In the genomic region with DNA sequence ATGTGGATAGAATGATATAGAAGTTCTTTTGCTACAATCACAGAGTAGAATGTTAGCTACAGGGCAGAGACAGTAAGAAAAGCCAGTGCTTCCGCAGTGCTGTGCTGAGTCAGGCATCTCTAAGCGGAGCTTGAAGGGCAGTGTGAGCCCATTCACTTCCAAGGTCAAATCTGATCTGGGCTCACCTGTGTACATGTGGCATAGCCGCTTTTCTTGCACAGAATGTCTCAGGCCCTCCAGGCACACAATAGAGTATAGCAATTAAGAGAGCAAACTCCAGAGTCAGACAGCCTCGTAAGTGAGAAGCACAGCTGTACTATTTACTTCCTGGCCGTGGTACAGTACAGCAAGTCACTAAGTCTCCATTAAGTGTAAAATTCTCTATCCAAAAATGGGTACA, we compare ENCODE assay signal across 2 cellular contexts.
A peak's percentile ranks its signal among the peaks of the same experiment; 100 is the strongest.
TF ChIP-seq lines count a peak whose summit lies in the region.

No MANE protein-coding gene starts in this region.

TF ChIP-seq in IMR-90, 13 proteins besides CTCF, POLR2A, EP300 and RAD21:
- no peak for TF ChIP-seq CHD1 (IDR thresholded peaks at IDR 0.05; ENCODE audit: low read depth, low read length)
- no peak for TF ChIP-seq SMC3 (IDR thresholded peaks at IDR 0.05; ENCODE audit: low read depth, low read length)
- TF ChIP-seq MAFK (IDR thresholded peaks at IDR 0.05; ENCODE audit: low read depth, low read length), result peak; percentile 14; the same call in 1 of the 2 replicates
- no peak for TF ChIP-seq CEBPB (IDR thresholded peaks at IDR 0.05; ENCODE audit: low read depth, low read length)
- no peak for TF ChIP-seq FOS (IDR thresholded peaks at IDR 0.05; ENCODE audit: low read depth, low read length)
- no peak for TF ChIP-seq BHLHE40 (IDR thresholded peaks at IDR 0.05; ENCODE audit: low read depth, low read length)
TF ChIP-seq in IMR-90: peak in this region for 1.

TF ChIP-seq in WTC11, 78 proteins besides CTCF, POLR2A, EP300 and RAD21:
- no peak for TF ChIP-seq ZNF512 (CRISPR knock-in tag; IDR thresholded peaks at IDR 0.05; ENCODE audit: borderline replicate concordance)
- TF ChIP-seq ATF1 (CRISPR knock-in tag; IDR thresholded peaks at IDR 0.05), result no peak
- TF ChIP-seq ZNF416 (CRISPR knock-in tag; IDR thresholded peaks at IDR 0.05), result no peak
- TF ChIP-seq FOXK1 (CRISPR knock-in tag; IDR thresholded peaks at IDR 0.05), result no peak
- no peak for TF ChIP-seq HMGA2 (CRISPR knock-in tag; IDR thresholded peaks at IDR 0.05)
- TF ChIP-seq ZNF219 (CRISPR knock-in tag; IDR thresholded peaks at IDR 0.05; ENCODE audit: borderline replicate concordance), result no peak
- TF ChIP-seq CREM (CRISPR knock-in tag; IDR thresholded peaks at IDR 0.05), result no peak
- TF ChIP-seq PRRX2 (CRISPR knock-in tag; IDR thresholded peaks at IDR 0.05), result no peak
- TF ChIP-seq IRF1 (CRISPR knock-in tag; IDR thresholded peaks at IDR 0.05), result no peak
- TF ChIP-seq MYBL2 (CRISPR knock-in tag; IDR thresholded peaks at IDR 0.05), result no peak
- TF ChIP-seq, protein P1, sequence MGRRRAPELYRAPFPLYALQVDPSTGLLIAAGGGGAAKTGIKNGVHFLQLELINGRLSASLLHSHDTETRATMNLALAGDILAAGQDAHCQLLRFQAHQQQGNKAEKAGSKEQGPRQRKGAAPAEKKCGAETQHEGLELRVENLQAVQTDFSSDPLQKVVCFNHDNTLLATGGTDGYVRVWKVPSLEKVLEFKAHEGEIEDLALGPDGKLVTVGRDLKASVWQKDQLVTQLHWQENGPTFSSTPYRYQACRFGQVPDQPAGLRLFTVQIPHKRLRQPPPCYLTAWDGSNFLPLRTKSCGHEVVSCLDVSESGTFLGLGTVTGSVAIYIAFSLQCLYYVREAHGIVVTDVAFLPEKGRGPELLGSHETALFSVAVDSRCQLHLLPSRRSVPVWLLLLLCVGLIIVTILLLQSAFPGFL (CRISPR knock-in tag; IDR thresholded peaks at IDR 0.05; ENCODE audit: borderline replicate concordance), result no peak
- TF ChIP-seq, protein P2, sequence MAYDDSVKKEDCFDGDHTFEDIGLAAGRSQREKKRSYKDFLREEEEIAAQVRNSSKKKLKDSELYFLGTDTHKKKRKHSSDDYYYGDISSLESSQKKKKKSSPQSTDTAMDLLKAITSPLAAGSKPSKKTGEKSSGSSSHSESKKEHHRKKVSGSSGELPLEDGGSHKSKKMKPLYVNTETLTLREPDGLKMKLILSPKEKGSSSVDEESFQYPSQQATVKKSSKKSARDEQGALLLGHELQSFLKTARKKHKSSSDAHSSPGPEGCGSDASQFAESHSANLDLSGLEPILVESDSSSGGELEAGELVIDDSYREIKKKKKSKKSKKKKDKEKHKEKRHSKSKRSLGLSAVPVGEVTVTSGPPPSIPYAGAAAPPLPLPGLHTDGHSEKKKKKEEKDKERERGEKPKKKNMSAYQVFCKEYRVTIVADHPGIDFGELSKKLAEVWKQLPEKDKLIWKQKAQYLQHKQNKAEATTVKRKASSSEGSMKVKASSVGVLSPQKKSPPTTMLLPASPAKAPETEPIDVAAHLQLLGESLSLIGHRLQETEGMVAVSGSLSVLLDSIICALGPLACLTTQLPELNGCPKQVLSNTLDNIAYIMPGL (CRISPR knock-in tag; IDR thresholded peaks at IDR 0.05), result no peak
- TF ChIP-seq NFE2L1 (CRISPR knock-in tag; IDR thresholded peaks at IDR 0.05), result no peak
- TF ChIP-seq, protein P3, sequence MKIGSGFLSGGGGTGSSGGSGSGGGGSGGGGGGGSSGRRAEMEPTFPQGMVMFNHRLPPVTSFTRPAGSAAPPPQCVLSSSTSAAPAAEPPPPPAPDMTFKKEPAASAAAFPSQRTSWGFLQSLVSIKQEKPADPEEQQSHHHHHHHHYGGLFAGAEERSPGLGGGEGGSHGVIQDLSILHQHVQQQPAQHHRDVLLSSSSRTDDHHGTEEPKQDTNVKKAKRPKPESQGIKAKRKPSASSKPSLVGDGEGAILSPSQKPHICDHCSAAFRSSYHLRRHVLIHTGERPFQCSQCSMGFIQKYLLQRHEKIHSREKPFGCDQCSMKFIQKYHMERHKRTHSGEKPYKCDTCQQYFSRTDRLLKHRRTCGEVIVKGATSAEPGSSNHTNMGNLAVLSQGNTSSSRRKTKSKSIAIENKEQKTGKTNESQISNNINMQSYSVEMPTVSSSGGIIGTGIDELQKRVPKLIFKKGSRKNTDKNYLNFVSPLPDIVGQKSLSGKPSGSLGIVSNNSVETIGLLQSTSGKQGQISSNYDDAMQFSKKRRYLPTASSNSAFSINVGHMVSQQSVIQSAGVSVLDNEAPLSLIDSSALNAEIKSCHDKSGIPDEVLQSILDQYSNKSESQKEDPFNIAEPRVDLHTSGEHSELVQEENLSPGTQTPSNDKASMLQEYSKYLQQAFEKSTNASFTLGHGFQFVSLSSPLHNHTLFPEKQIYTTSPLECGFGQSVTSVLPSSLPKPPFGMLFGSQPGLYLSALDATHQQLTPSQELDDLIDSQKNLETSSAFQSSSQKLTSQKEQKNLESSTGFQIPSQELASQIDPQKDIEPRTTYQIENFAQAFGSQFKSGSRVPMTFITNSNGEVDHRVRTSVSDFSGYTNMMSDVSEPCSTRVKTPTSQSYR (CRISPR knock-in tag; IDR thresholded peaks at IDR 0.05), result no peak
- TF ChIP-seq, protein P4, sequence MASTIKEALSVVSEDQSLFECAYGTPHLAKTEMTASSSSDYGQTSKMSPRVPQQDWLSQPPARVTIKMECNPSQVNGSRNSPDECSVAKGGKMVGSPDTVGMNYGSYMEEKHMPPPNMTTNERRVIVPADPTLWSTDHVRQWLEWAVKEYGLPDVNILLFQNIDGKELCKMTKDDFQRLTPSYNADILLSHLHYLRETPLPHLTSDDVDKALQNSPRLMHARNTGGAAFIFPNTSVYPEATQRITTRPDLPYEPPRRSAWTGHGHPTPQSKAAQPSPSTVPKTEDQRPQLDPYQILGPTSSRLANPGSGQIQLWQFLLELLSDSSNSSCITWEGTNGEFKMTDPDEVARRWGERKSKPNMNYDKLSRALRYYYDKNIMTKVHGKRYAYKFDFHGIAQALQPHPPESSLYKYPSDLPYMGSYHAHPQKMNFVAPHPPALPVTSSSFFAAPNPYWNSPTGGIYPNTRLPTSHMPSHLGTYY (CRISPR knock-in tag; IDR thresholded peaks at IDR 0.05), result no peak
- TF ChIP-seq, protein P5, sequence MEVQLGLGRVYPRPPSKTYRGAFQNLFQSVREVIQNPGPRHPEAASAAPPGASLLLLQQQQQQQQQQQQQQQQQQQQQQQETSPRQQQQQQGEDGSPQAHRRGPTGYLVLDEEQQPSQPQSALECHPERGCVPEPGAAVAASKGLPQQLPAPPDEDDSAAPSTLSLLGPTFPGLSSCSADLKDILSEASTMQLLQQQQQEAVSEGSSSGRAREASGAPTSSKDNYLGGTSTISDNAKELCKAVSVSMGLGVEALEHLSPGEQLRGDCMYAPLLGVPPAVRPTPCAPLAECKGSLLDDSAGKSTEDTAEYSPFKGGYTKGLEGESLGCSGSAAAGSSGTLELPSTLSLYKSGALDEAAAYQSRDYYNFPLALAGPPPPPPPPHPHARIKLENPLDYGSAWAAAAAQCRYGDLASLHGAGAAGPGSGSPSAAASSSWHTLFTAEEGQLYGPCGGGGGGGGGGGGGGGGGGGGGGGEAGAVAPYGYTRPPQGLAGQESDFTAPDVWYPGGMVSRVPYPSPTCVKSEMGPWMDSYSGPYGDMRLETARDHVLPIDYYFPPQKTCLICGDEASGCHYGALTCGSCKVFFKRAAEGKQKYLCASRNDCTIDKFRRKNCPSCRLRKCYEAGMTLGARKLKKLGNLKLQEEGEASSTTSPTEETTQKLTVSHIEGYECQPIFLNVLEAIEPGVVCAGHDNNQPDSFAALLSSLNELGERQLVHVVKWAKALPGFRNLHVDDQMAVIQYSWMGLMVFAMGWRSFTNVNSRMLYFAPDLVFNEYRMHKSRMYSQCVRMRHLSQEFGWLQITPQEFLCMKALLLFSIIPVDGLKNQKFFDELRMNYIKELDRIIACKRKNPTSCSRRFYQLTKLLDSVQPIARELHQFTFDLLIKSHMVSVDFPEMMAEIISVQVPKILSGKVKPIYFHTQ (CRISPR knock-in tag; IDR thresholded peaks at IDR 0.05), result no peak
- TF ChIP-seq, protein P6, sequence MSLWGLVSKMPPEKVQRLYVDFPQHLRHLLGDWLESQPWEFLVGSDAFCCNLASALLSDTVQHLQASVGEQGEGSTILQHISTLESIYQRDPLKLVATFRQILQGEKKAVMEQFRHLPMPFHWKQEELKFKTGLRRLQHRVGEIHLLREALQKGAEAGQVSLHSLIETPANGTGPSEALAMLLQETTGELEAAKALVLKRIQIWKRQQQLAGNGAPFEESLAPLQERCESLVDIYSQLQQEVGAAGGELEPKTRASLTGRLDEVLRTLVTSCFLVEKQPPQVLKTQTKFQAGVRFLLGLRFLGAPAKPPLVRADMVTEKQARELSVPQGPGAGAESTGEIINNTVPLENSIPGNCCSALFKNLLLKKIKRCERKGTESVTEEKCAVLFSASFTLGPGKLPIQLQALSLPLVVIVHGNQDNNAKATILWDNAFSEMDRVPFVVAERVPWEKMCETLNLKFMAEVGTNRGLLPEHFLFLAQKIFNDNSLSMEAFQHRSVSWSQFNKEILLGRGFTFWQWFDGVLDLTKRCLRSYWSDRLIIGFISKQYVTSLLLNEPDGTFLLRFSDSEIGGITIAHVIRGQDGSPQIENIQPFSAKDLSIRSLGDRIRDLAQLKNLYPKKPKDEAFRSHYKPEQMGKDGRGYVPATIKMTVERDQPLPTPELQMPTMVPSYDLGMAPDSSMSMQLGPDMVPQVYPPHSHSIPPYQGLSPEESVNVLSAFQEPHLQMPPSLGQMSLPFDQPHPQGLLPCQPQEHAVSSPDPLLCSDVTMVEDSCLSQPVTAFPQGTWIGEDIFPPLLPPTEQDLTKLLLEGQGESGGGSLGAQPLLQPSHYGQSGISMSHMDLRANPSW (CRISPR knock-in tag; conservative IDR thresholded peaks at IDR 0.05; ENCODE audit: low read depth), result no peak
- TF ChIP-seq ZNF232 (CRISPR knock-in tag; IDR thresholded peaks at IDR 0.05), result no peak
- TF ChIP-seq FOXJ3 (CRISPR knock-in tag; IDR thresholded peaks at IDR 0.05; ENCODE audit: borderline replicate concordance), result no peak
- no peak for TF ChIP-seq CDX4 (CRISPR knock-in tag; IDR thresholded peaks at IDR 0.05; ENCODE audit: borderline replicate concordance)
